In the genomic region with DNA sequence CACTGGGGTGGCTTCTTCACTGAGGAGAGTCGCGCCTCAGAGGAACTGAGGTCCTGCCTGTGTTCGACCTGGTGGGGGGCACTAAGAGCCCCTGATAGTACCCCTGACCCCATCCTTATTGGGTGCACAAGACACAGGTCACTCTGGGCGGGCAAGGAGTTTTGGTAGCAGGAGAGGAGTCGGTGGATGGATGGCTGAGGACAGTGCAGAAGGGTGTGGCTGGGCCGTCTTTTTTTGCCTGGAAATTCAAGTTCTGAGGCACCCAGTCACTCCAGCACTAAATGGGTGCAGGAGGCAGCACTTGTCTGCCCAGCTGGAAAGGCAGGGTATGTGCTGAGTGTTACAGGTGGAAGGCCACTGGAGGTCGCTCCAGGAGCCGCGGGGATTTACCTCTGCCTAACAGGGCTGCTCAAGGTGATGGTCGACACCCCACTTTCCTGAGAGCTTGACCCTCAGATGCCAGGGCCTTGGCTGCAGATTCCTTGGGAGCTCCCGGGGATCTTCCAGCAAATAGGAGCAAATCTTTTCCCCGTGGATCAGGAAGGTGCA, we compare ENCODE assay signal across 1 cellular context.
TF ChIP-seq lines count a peak whose summit lies in the region.

No MANE protein-coding gene starts in this region.

TF ChIP-seq in GM12878, 131 proteins besides CTCF, POLR2A, EP300 and RAD21:
- TF ChIP-seq ZNF24 (IDR thresholded peaks at IDR 0.05) (no peak), SRF (IDR thresholded peaks at IDR 0.05; ENCODE audit: low read depth in 2 of 2, low read length in 2 of 2) (no peak), CREB1 (IDR thresholded peaks at IDR 0.05; ENCODE audit: low read depth) (no peak), ZSCAN29 (IDR thresholded peaks at IDR 0.05) (no peak), STAT3 (IDR thresholded peaks at IDR 0.05; ENCODE audit: low read depth, low read length) (no peak), CUX1 (IDR thresholded peaks at IDR 0.05; ENCODE audit: insufficient replicate concordance, low read depth, low read length) (no peak), POLR2AphosphoS5 (IDR thresholded peaks at IDR 0.05; ENCODE audit: low read length) (no peak), LARP7 (IDR thresholded peaks at IDR 0.05) (no peak), NFYA (IDR thresholded peaks at IDR 0.05; ENCODE audit: borderline replicate concordance, low read depth, low read length) (no peak), MYC (IDR thresholded peaks at IDR 0.05; ENCODE audit: insufficient read depth, insufficient read length, insufficient replicate concordance, low read length, severe bottlenecking) (no peak), BCL11A (IDR thresholded peaks at IDR 0.05; ENCODE audit: low read depth, low read length) (no peak), ZNF592 (IDR thresholded peaks at IDR 0.05) (no peak), BCLAF1 (IDR thresholded peaks at IDR 0.05) (no peak), NR2C2 (IDR thresholded peaks at IDR 0.05; ENCODE audit: borderline replicate concordance, control insufficient read depth, insufficient read length, low read depth) (no peak), BRCA1 (IDR thresholded peaks at IDR 0.05; ENCODE audit: low read depth, low read length) (no peak), ZZZ3 (IDR thresholded peaks at IDR 0.05; ENCODE audit: control insufficient read depth, insufficient read length, low read depth) (no peak)
